ENCODE assay signal across 15 cellular contexts in genomic region chr7:16669581-16669980, GRCh38. TPM values are rescaled to one million over a fixed set of nuclear protein-coding genes. Genes with fewer than 3 reads are reported as not detected.
DNase-seq lines count a peak whose midpoint lies in the region; ATAC-seq and TF ChIP-seq lines count a peak whose summit lies in the region.
"Had no signal": no experiment of that assay in that cellular context is flagged by ENCODE, and none has a peak within 500 bp of the region (broad histone marks: within the 10 kb centered on the region; RNA-seq: fewer than 3 reads in every experiment).

No MANE protein-coding gene starts in this region.

- H3K27ac Mint-ChIP-seq in GM23338 (no peak overlapping the region), endodermal cell (peak overlapping the region; percentile 13)
- H3K27ac Mint-ChIP-seq: activated CD8-positive, alpha-beta memory T cell treated with anti-CD3 and anti-CD28 coated beads, Interleukin-2, amount 10 ng/mL, durations not matched to agents 7 days and 5 days; CD8-positive, alpha-beta T cell; nephron had no signal

- no peaks in the 10 kb centered on the region for H4K20me1 ChIP-seq in GM23338 (replicated peaks; ENCODE audit: insufficient read depth)

- no peak overlapping the region for H2AFZ ChIP-seq in GM23338

- no peaks in the 10 kb centered on the region for H3F3A ChIP-seq in GM23338 (replicated peaks; ENCODE audit: low read depth)

- peaks cover 4% of the 10 kb centered on the region for H3K9me3 ChIP-seq in endodermal cell (ENCODE audit: control insufficient read depth, low read length)
- no peaks in the 10 kb centered on the region; the same call in 1 of the 2 replicates for H3K9me3 ChIP-seq in MG63

- peaks cover 39% of the 10 kb centered on the region for H3K4me1 Mint-ChIP-seq in GM23338
- H3K4me1 Mint-ChIP-seq in endodermal cell = no peaks in the 10 kb centered on the region

- H3K9ac ChIP-seq in endodermal cell (ENCODE audit: extremely low read depth, low read length, poor library complexity, severe bottlenecking) = no peak overlapping the region

- no peak for ATAC-seq in GM23338
- ATAC-seq in HG03342 (IDR thresholded peaks at IDR 0.05; ENCODE audit: unreplicated experiment) = no peak
- no peak for ATAC-seq in omental fat pad (ENCODE audit: low FRiP score)
- ATAC-seq: activated CD8-positive, alpha-beta memory T cell treated with anti-CD3 and anti-CD28 coated beads, Interleukin-2, amount 10 ng/mL, durations not matched to agents 7 days and 5 days; CD8-positive, alpha-beta T cell had no signal

- TF ChIP-seq CTCF in GM23338 (conservative IDR thresholded peaks at IDR 0.05; ENCODE audit: low read depth in 2 of 2) (no peak), endodermal cell (conservative IDR thresholded peaks at IDR 0.05) (no peak), omental fat pad (IDR thresholded peaks at IDR 0.05) (no peak)

- H3K27ac ChIP-seq in GM23338 (ENCODE audit: low read depth) (peak overlapping the region; percentile 70), endodermal cell (ENCODE audit: low read depth, low read length) (no peak overlapping the region)

- H3K4me3 Mint-ChIP-seq in GM23338 = no peak overlapping the region
- no peak overlapping the region for H3K4me3 Mint-ChIP-seq in endodermal cell
- H3K4me3 Mint-ChIP-seq: activated CD8-positive, alpha-beta memory T cell treated with anti-CD3 and anti-CD28 coated beads, Interleukin-2, amount 10 ng/mL, durations not matched to agents 7 days and 5 days; CD8-positive, alpha-beta T cell; nephron had no signal

- peaks cover 67% of the 10 kb centered on the region for H3K79me2 ChIP-seq in GM23338 (replicated peaks; ENCODE audit: insufficient read depth)

- H3K9me3 Mint-ChIP-seq in GM23338 (no peaks in the 10 kb centered on the region), endodermal cell (no peaks in the 10 kb centered on the region)
- H3K9me3 Mint-ChIP-seq: CD8-positive, alpha-beta T cell had no signal

- H3K36me3 Mint-ChIP-seq in GM23338 (ENCODE audit: low read depth) (peaks cover 41% of the 10 kb centered on the region), endodermal cell (ENCODE audit: low read depth) (peaks cover 55% of the 10 kb centered on the region)

- H3K36me3 ChIP-seq in GM23338 (ENCODE audit: insufficient read depth) (no peaks in the 10 kb centered on the region), endodermal cell (ENCODE audit: control insufficient read depth, insufficient read depth, low read length) (peaks cover 56% of the 10 kb centered on the region), MG63 (peaks cover 42% of the 10 kb centered on the region)

- H3K27me3 ChIP-seq in GM23338 (ENCODE audit: insufficient read depth) (no peaks in the 10 kb centered on the region), endodermal cell (ENCODE audit: control insufficient read depth, insufficient read depth, low read length, poor library complexity, severe bottlenecking) (no peaks in the 10 kb centered on the region), MG63 (no peaks in the 10 kb centered on the region)

- H3K4me1 ChIP-seq in GM23338 (ENCODE audit: insufficient read depth) (peaks cover 27% of the 10 kb centered on the region), endodermal cell (ENCODE audit: control insufficient read depth, insufficient read depth, low read length) (no peaks in the 10 kb centered on the region)

- H3K27me3 Mint-ChIP-seq in GM23338 (ENCODE audit: insufficient read depth, low read depth, poor library complexity) = peaks cover 4% of the 10 kb centered on the region
- H3K27me3 Mint-ChIP-seq in endodermal cell (ENCODE audit: insufficient read depth) = no peaks in the 10 kb centered on the region
- H3K27me3 Mint-ChIP-seq: activated CD8-positive, alpha-beta memory T cell treated with anti-CD3 and anti-CD28 coated beads, Interleukin-2, amount 10 ng/mL, durations not matched to agents 7 days and 5 days had no signal

- WGBS in endodermal cell (ENCODE audit: insufficient coverage in 1 of 2, insufficient read length in 1 of 2), 2 experiments = 94 to 100% methylated on average over 1 to 2 of the region's 2 CpGs

- no peak overlapping the region for H3K4me2 ChIP-seq in GM23338

- DNase-seq in GM23338 (ENCODE audit: low spot score) (no peak), NCI-H226 (peak; percentile 71), endodermal cell (no peak), renal cortical epithelial cell (ENCODE audit: low read depth) (peak; percentile 30), MG63 (no peak), T-helper 2 cell (no peak), omental fat pad (ENCODE audit: low spot score) (no peak)
- DNase-seq: activated CD8-positive, alpha-beta memory T cell treated with anti-CD3 and anti-CD28 coated beads, Interleukin-2, amount 10 ng/mL, durations not matched to agents 7 days and 5 days; activated gamma-delta T cell treated with Interleukin-2 at 50 U/mL for 16 hours; CD8-positive, alpha-beta T cell; KG1; NCI-H2029; small intestine had no signal

- H3K4me3 ChIP-seq in GM23338 (no peak overlapping the region), endodermal cell (ENCODE audit: low read length) (no peak overlapping the region), MG63 (no peak overlapping the region)

- H3K9me2 ChIP-seq in GM23338 (ENCODE audit: insufficient read depth) = no peaks in the 10 kb centered on the region

TF ChIP-seq in GM23338, 12 proteins besides CTCF, POLR2A, EP300 and RAD21:
- no peak for TF ChIP-seq STAT1 (IDR thresholded peaks at IDR 0.05; ENCODE audit: unreplicated experiment)
- no peak for TF ChIP-seq JUNB (IDR thresholded peaks at IDR 0.05; ENCODE audit: unreplicated experiment)
- TF ChIP-seq REST (IDR thresholded peaks at IDR 0.05; ENCODE audit: unreplicated experiment) = no peak
- TF ChIP-seq ZNF114 (CRISPR knock-in tag; IDR thresholded peaks at IDR 0.05) = no peak
- TF ChIP-seq EZH2phosphoT487 (IDR thresholded peaks at IDR 0.05; ENCODE audit: unreplicated experiment) = no peak
- TF ChIP-seq NANOG (IDR thresholded peaks at IDR 0.05; ENCODE audit: borderline replicate concordance) = no peak
- TF ChIP-seq, protein P1, sequence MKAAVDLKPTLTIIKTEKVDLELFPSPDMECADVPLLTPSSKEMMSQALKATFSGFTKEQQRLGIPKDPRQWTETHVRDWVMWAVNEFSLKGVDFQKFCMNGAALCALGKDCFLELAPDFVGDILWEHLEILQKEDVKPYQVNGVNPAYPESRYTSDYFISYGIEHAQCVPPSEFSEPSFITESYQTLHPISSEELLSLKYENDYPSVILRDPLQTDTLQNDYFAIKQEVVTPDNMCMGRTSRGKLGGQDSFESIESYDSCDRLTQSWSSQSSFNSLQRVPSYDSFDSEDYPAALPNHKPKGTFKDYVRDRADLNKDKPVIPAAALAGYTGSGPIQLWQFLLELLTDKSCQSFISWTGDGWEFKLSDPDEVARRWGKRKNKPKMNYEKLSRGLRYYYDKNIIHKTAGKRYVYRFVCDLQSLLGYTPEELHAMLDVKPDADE (IDR thresholded peaks at IDR 0.05) = no peak
- no peak for TF ChIP-seq POLR2AphosphoS5 (IDR thresholded peaks at IDR 0.05; ENCODE audit: low read depth)
- TF ChIP-seq CREB1 (CRISPR knock-in tag; IDR thresholded peaks at IDR 0.05; ENCODE audit: low read depth) = no peak

RNA-seq across cellular contexts. Expression of gene BZW2, which starts 23.6 kb away (rescaled TPM):
- 95.3 and 108 TPM in 2 replicates for total RNA-seq in GM23338 (2014; rRNA removed; shearing (Covaris generic))
- polyA plus RNA-seq in GM23338 (2016; fragmentation: Nextera tagmentation; extraction: Ambion mirVana) = 83.9 and 88.8 TPM in 2 replicates
- total RNA-seq in endodermal cell (10 to 100 TPM; 75.1 to 87.7 TPM), renal cortical epithelial cell (93.6 and 144 TPM in 2 replicates), omental fat pad (10 to 100 TPM; 44.9 to 92.7 (median 55.4) TPM)
- 129 TPM for polyA plus RNA-seq in endodermal cell (2013, experiment 1 of 2)
- polyA plus RNA-seq in endodermal cell (2013, experiment 2 of 2) = 117 TPM
- total RNA-seq in MG63 (2014; rRNA removed; shearing (Covaris generic); ENCODE audit: low replicate concordance) = 120 and 182 TPM in 2 replicates

RNA-seq across cellular contexts. Expression of gene ANKMY2, which starts 24.0 kb away (rescaled TPM):
- 9.2 and 9.5 TPM in 2 replicates for total RNA-seq in GM23338 (2014; rRNA removed; shearing (Covaris generic))
- polyA plus RNA-seq in GM23338 (2016; fragmentation: Nextera tagmentation; extraction: Ambion mirVana) = 3.1 and 4.4 TPM in 2 replicates
- total RNA-seq in endodermal cell (10 to 100 TPM; 37.7 to 73.4 TPM), renal cortical epithelial cell (35.4 and 52.0 TPM in 2 replicates), omental fat pad (10 to 100 TPM in 3 of 4 donors, 1 to 10 TPM in 1; 7.4 to 15.9 (median 11.4) TPM)
- 31.6 TPM for polyA plus RNA-seq in endodermal cell (2013, experiment 1 of 2)
- polyA plus RNA-seq in endodermal cell (2013, experiment 2 of 2) = 28.4 TPM
- total RNA-seq in MG63 (2014; rRNA removed; shearing (Covaris generic); ENCODE audit: low replicate concordance) = 18.5 and 21.0 TPM in 2 replicates

Comparison
In these comparisons a context has a peak if more than half of its experiments do, and no peak if none do; other contexts are left out.
1. DNase-seq: peak in NCI-H226 (single experiment) and renal cortical epithelial cell (single experiment); none in GM23338 (single experiment), endodermal cell (single experiment), MG63 (single experiment), T-helper 2 cell (0 of 5) and omental fat pad (single experiment).